In the genomic region with DNA sequence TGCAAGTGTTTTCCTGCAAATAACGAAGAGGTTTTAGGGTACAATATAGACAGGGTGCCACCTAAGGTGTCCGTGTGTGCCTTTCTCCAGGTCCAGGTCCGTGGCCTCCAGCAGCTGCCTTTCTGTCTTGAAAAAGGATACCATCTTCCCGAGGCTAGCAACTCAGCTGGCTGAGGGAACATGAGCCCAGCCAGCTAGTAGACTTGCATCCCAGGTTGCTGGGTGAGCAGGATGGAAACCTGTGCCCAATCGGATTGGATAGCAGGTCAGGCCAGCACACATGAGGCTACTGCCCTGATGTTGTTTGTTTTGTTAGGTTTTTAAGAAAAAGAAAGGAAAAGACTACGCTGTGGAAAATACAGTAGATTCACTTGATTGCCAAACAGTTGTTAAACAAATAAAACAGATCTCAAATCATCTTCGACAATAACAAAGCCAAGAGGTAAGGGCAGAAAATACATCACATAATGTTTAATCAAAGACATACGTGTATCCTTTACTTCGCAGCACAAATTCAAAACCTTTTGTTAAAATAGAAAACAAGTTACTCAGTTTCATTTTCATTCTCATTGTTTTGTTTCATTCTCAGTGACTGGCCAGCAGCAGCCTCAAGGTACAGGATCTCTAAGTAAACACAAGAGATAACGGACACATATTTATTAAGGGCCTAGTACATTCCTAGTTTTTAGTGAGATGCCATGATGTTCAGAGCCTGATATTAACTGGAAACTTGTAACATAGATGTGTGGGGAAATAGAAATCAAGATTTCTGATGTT, we compare ENCODE assay signal across 10 cellular contexts.
DNase-seq lines count a peak whose midpoint lies in the region; ATAC-seq and TF ChIP-seq lines count a peak whose summit lies in the region.
"Had no signal": no experiment of that assay in that cellular context is flagged by ENCODE, and none has a peak within 500 bp of the region (broad histone marks: within the 10 kb centered on the region; RNA-seq: fewer than 3 reads in every experiment).

No MANE protein-coding gene starts in this region.

- ATAC-seq in GM18517 (IDR thresholded peaks at IDR 0.05; ENCODE audit: unreplicated experiment) (peak; percentile 74), HG02938 (IDR thresholded peaks at IDR 0.05; ENCODE audit: unreplicated experiment) (peak; percentile 76), HG03097 (IDR thresholded peaks at IDR 0.05; ENCODE audit: low FRiP score, unreplicated experiment) (no peak)
- ATAC-seq: left colon had no signal

- peak overlapping the region; percentile 75 for H3K27ac Mint-ChIP-seq in osteocyte (ENCODE audit: unreplicated experiment)

- H3K4me3 ChIP-seq in cardiac fibroblast (replicated peaks in 1 of 2; ENCODE audit: low read depth in 2 of 2, low read length in 2 of 2), result peak overlapping the region in 1 of 2 donors; percentile 19
- H3K4me3 ChIP-seq: SK-N-MC had no signal

- H3K9me3 Mint-ChIP-seq in osteocyte (ENCODE audit: unreplicated experiment), result no peaks in the 10 kb centered on the region

- H3K36me3 Mint-ChIP-seq in osteocyte (ENCODE audit: unreplicated experiment), result no peaks in the 10 kb centered on the region

- TF ChIP-seq CTCF in cardiac fibroblast (IDR thresholded peaks at IDR 0.05; ENCODE audit: low read depth, low read length) (no peak), osteocyte (IDR thresholded peaks at IDR 0.05) (no peak)

- no peaks in the 10 kb centered on the region for H3K27me3 Mint-ChIP-seq in osteocyte (ENCODE audit: unreplicated experiment)

- peaks cover 26% of the 10 kb centered on the region for H3K4me1 Mint-ChIP-seq in osteocyte (ENCODE audit: unreplicated experiment)

- no peak overlapping the region for H3K4me3 Mint-ChIP-seq in osteocyte (ENCODE audit: unreplicated experiment)

- DNase-seq in cardiac fibroblast (ENCODE audit: low read depth in 2 of 2), result peak; percentile 29 to 31
- no peak for DNase-seq in osteocyte (ENCODE audit: extremely low spot score, unreplicated experiment)
- no peak for DNase-seq in NCI-H1048 (lab: John Stamatoyannopoulos, UW)
- DNase-seq in HK-2 (ENCODE audit: unreplicated experiment), result no peak
- DNase-seq in germinal center (ENCODE audit: low spot score), result no peak
- DNase-seq: left colon had no signal

Comparison
In these comparisons a context has a peak if more than half of its experiments do, and no peak if none do; other contexts are left out.
1. DNase-seq: peak in cardiac fibroblast (2 of 2); none in osteocyte (single experiment), NCI-H1048 (single experiment), HK-2 (single experiment) and germinal center (single experiment).